16 cellular contexts compared by ENCODE assay signal in genomic region chr12:129531004-129531403, GRCh38.
A peak's percentile ranks its signal among the peaks of the same experiment; 100 is the strongest.
DNase-seq lines count a peak whose midpoint lies in the region; ATAC-seq, FAIRE-seq and TF ChIP-seq lines count a peak whose summit lies in the region.
"Had no signal": no experiment of that assay in that cellular context is flagged by ENCODE, and none has a peak within 500 bp of the region (broad histone marks: within the 10 kb centered on the region; RNA-seq: fewer than 3 reads in every experiment).

No MANE protein-coding gene starts in this region.

- RAD21 ChIA-PET in GM12878 (lab: Charles Lee; ENCODE audit: unreplicated experiment) = no interaction called here

- no peaks in the 10 kb centered on the region for H3K4me1 ChIP-seq in GM12878 (ENCODE audit: control insufficient read depth, insufficient read depth, low read length)
- no peaks in the 10 kb centered on the region for H3K4me1 ChIP-seq in lower lobe of right lung
- H3K4me1 ChIP-seq in esophagus squamous epithelium = no peaks in the 10 kb centered on the region

- H3K27ac ChIP-seq in GM12878 (ENCODE audit: control insufficient read depth, insufficient read depth) (no peak overlapping the region; the same call in 1 of the 2 replicates), lower lobe of right lung (no peak overlapping the region), esophagus squamous epithelium (no peak overlapping the region)
- H3K27ac ChIP-seq: VCaP had no signal

- H3K4me2 ChIP-seq in GM12878 (ENCODE audit: control insufficient read depth, insufficient read depth) = no peak overlapping the region

- no peak overlapping the region for H3K9ac ChIP-seq in GM12878 (ENCODE audit: control insufficient read depth, insufficient read depth, low read length)

- TF ChIP-seq EP300 in GM12878 (IDR thresholded peaks at IDR 0.05; ENCODE audit: borderline replicate concordance in 1 of 2, control insufficient read depth in 1 of 2, low read depth in 2 of 2, low read length in 2 of 2) = no peak

- WGBS in GM12878 (ENCODE audit: insufficient coverage, insufficient replicate concordance, low lambda C conversion rate, missing lambda C conversion rate) = 14% methylated on average over 14 of the region's 14 CpGs
- WGBS in esophagus squamous epithelium, 2 donors = 44 to 47% methylated on average over 11 to 13 of the region's 14 CpGs

- SMC1A ChIA-PET in GM12878 (lab: Charles Lee; ENCODE audit: uncharacterized antibody, unreplicated experiment) = no interaction called here

- POLR2A ChIA-PET in GM12878 (lab: Charles Lee) = no interaction called here

- no peak for TF ChIP-seq POLR2A in GM12878 (IDR thresholded peaks at IDR 0.05; ENCODE audit: low read depth, low read length)
- TF ChIP-seq POLR2A in esophagus squamous epithelium (IDR thresholded peaks at IDR 0.05) = no peak

- no peak for FAIRE-seq in GM12878 (lab: Jason Lieb, UNC)

- no peak for TF ChIP-seq RAD21 in GM12878 (IDR thresholded peaks at IDR 0.05; ENCODE audit: insufficient read depth, low read depth, low read length)

- no peaks in the 10 kb centered on the region for H3K9me3 ChIP-seq in GM12878 (replicated peaks; ENCODE audit: control insufficient read depth, insufficient read depth, low read length)
- no peaks in the 10 kb centered on the region for H3K9me3 ChIP-seq in lower lobe of right lung
- H3K9me3 ChIP-seq in esophagus squamous epithelium = no peaks in the 10 kb centered on the region

- no peaks in the 10 kb centered on the region for H3K79me2 ChIP-seq in GM12878 (ENCODE audit: control insufficient read depth, insufficient read depth, low read length)

- TF ChIP-seq CTCF in GM12878 (IDR thresholded peaks at IDR 0.05 in 2 of 3, conservative IDR thresholded peaks at IDR 0.05 in 1 of 3; ENCODE audit: control insufficient read depth in 2 of 3, extremely low read depth in 1 of 3, insufficient read depth in 1 of 3, low read depth in 3 of 3, low read length in 3 of 3) (no peak), lower lobe of right lung (IDR thresholded peaks at IDR 0.05) (no peak), esophagus squamous epithelium (IDR thresholded peaks at IDR 0.05) (no peak), GM13976 (IDR thresholded peaks at IDR 0.05; ENCODE audit: borderline replicate concordance, control extremely low read depth, extremely low read depth, insufficient read depth, missing control alignments) (no peak)

- CTCF ChIA-PET in GM12878 (lab: Yijun Ruan, JAX) = no interaction called here

- H3K4me3 ChIP-seq in GM12878 (no peak overlapping the region), lower lobe of right lung (no peak overlapping the region), esophagus squamous epithelium (no peak overlapping the region)

- peak; percentile 86 for DNase-seq in Daoy (ENCODE audit: low read depth)
- DNase-seq in NCI-H146 treated with DMSO at 0.1 percent for 48 hours (lab: John Stamatoyannopoulos, UW; ENCODE audit: unreplicated experiment) = peak; percentile 74
- DNase-seq in GM12878 (ENCODE audit: low read depth, low spot score) = no peak
- no peak for DNase-seq in lower lobe of right lung
- no peak for DNase-seq in esophagus squamous epithelium (lab: John Stamatoyannopoulos, UW)
- DNase-seq in GM13976 (ENCODE audit: low spot score) = no peak
- DNase-seq in 8988T = no peak
- DNase-seq: activated T-cell treated with anti-CD3 and anti-CD28 coated beads for 4 hours; CD4-positive, alpha-beta T cell; effector memory CD4-positive, alpha-beta T cell; midbrain; NCI-H1436 treated with DMSO at 0.1 percent for 48 hours; stimulated activated CD4-positive, alpha-beta T cell treated with anti-CD3 and anti-CD28 coated beads, Interleukin-4, amount 100 ng/mL, for 24 hours had no signal

- in situ Hi-C loops in GM12878 (cut with MboI) = no loop called here
- in situ Hi-C loops in GM13976 (cut with MboI; ENCODE audit: low sequenced_read_pairs, unreplicated experiment) = no loop called here

- H4K20me1 ChIP-seq in GM12878 (ENCODE audit: control insufficient read depth, insufficient read depth) = no peaks in the 10 kb centered on the region

- ATAC-seq in GM12878 (no peak), lower lobe of right lung (peak; percentile 40 to 67), GM18867 (IDR thresholded peaks at IDR 0.05; ENCODE audit: unreplicated experiment) (no peak)
- ATAC-seq: Panc1 had no signal

- intact Hi-C loops in GM12878 (cut with micrococcal nuclease; ENCODE audit: unreplicated experiment) = loop anchor here (1.0 kb wide), 1 partner anchor 33 kb away; no protein-coding TSS in a partner anchor
- intact Hi-C loops in lower lobe of right lung (cut with DNase I) = no loop called here
- intact Hi-C loops in esophagus squamous epithelium (cut with DNase I) = no loop called here

- H3K36me3 ChIP-seq in GM12878 (ENCODE audit: control insufficient read depth in 2 of 2, insufficient read depth in 2 of 2, low read length in 1 of 2) (no peaks in the 10 kb centered on the region), lower lobe of right lung (no peaks in the 10 kb centered on the region), esophagus squamous epithelium (no peaks in the 10 kb centered on the region)

- no peak overlapping the region for H2AFZ ChIP-seq in GM12878 (ENCODE audit: control insufficient read depth, low read depth, low read length)

- no peaks in the 10 kb centered on the region for H3K27me3 ChIP-seq in GM12878 (replicated peaks in 1 of 2; ENCODE audit: control insufficient read depth in 2 of 2, insufficient read depth in 2 of 2, low read length in 1 of 2)
- no peaks in the 10 kb centered on the region for H3K27me3 ChIP-seq in lower lobe of right lung (ENCODE audit: low read depth)
- H3K27me3 ChIP-seq in esophagus squamous epithelium = no peaks in the 10 kb centered on the region

- BruUV-seq in GM12878 (replicated peaks; lab: Mats Ljungman, UMichigan) = no TSS peak

TF ChIP-seq in GM12878, 131 proteins besides CTCF, POLR2A, EP300 and RAD21:
- TF ChIP-seq TCF12 (IDR thresholded peaks at IDR 0.05; ENCODE audit: low read depth, low read length) = no peak
- no peak for TF ChIP-seq NR2C1 (IDR thresholded peaks at IDR 0.05)
- no peak for TF ChIP-seq MEF2A (IDR thresholded peaks at IDR 0.05; ENCODE audit: insufficient read depth, low read depth, low read length)
- TF ChIP-seq FOS (IDR thresholded peaks at IDR 0.05; ENCODE audit: borderline replicate concordance, extremely low read depth, insufficient read length) = no peak
- no peak for TF ChIP-seq POLR2AphosphoS5 (IDR thresholded peaks at IDR 0.05; ENCODE audit: low read length)
- TF ChIP-seq EGR1 (IDR thresholded peaks at IDR 0.05; ENCODE audit: borderline replicate concordance in 1 of 2, low read depth in 2 of 2, low read length in 2 of 2) = no peak
- TF ChIP-seq BHLHE40 (IDR thresholded peaks at IDR 0.05; ENCODE audit: borderline replicate concordance in 1 of 2, low read depth in 2 of 2, low read length in 1 of 2) = peak in 1 of 2 experiments; percentile 16; a peak in 2 of 4 replicates
- peak; percentile 32; the same call in 1 of the 2 replicates for TF ChIP-seq NR2F1 (conservative IDR thresholded peaks at IDR 0.05)
- TF ChIP-seq, protein P1, sequence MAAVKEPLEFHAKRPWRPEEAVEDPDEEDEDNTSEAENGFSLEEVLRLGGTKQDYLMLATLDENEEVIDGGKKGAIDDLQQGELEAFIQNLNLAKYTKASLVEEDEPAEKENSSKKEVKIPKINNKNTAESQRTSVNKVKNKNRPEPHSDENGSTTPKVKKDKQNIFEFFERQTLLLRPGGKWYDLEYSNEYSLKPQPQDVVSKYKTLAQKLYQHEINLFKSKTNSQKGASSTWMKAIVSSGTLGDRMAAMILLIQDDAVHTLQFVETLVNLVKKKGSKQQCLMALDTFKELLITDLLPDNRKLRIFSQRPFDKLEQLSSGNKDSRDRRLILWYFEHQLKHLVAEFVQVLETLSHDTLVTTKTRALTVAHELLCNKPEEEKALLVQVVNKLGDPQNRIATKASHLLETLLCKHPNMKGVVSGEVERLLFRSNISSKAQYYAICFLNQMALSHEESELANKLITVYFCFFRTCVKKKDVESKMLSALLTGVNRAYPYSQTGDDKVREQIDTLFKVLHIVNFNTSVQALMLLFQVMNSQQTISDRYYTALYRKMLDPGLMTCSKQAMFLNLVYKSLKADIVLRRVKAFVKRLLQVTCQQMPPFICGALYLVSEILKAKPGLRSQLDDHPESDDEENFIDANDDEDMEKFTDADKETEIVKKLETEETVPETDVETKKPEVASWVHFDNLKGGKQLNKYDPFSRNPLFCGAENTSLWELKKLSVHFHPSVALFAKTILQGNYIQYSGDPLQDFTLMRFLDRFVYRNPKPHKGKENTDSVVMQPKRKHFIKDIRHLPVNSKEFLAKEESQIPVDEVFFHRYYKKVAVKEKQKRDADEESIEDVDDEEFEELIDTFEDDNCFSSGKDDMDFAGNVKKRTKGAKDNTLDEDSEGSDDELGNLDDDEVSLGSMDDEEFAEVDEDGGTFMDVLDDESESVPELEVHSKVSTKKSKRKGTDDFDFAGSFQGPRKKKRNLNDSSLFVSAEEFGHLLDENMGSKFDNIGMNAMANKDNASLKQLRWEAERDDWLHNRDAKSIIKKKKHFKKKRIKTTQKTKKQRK (IDR thresholded peaks at IDR 0.05; ENCODE audit: low read depth, low read length) = no peak
- no peak for TF ChIP-seq GATAD2B (conservative IDR thresholded peaks at IDR 0.05; ENCODE audit: low read depth)

Comparison
In these comparisons a context has a peak if more than half of its experiments do, and no peak if none do; other contexts are left out.
1. DNase-seq: peak in Daoy (single experiment) and NCI-H146 treated with DMSO at 0.1 percent for 48 hours (single experiment); none in GM12878 (single experiment), lower lobe of right lung (single experiment), esophagus squamous epithelium (single experiment), GM13976 (single experiment) and 8988T (single experiment).
2. ATAC-seq: peak in lower lobe of right lung (2 of 2); none in GM12878 (single experiment) and GM18867 (single experiment).